22 cellular contexts compared by ENCODE assay signal in the genomic region with DNA sequence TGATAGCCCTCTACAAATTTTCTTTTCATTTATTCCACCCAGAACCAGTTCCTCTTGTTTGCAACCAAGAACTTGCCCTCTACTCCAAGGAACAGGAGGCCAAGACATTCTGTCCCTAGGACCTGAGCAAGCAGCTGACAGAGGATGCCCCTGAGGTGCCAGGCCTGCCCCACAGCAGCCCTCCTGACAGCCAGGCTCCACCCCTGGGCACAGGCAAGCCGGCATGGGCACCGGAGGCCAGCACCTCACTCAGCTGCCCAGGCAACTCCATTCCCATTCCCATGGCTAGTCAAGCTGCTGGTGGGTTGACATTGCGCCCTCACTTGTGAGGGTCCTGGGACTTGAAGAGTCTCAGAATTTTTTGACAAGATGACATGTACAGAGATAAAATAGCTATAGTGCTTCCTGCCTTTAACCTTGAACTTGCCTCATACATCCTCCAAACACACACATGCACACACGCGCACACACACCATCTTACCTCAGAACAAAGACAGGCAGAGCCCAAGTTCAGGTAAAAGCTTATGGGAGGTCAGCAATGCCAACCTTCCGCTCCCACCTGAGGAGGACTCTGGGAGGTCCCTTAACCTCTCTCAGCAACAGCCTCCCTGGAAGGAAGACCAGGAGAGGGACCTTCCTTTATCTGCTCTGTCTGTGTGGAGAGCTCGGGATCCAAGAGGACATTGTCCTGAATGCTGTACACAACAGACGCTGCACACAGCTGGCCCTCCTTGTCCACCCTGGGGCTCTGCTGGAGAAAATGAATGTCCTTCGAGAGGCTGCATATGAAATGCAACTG.
DNase-seq lines count a peak whose midpoint lies in the region; ATAC-seq, FAIRE-seq and TF ChIP-seq lines count a peak whose summit lies in the region.
"Had no signal": no experiment of that assay in that cellular context is flagged by ENCODE, and none has a peak within 500 bp of the region (broad histone marks: within the 10 kb centered on the region; RNA-seq: fewer than 3 reads in every experiment).

No MANE protein-coding gene starts in this region.

- no peaks in the 10 kb centered on the region for H3K4me1 Mint-ChIP-seq in osteocyte (ENCODE audit: unreplicated experiment)
- H3K4me1 Mint-ChIP-seq in T-helper 2 cell treated with Interferon-gamma antibody and Interleukin-4, amounts not matched to agents 5 μg/mL and 100 μg/mL, for 36 hours (ENCODE audit: low read depth), result no peaks in the 10 kb centered on the region

- H3K9me3 Mint-ChIP-seq in osteocyte (ENCODE audit: unreplicated experiment), result no peaks in the 10 kb centered on the region
- no peaks in the 10 kb centered on the region for H3K9me3 Mint-ChIP-seq in T-helper 2 cell treated with Interferon-gamma antibody and Interleukin-4, amounts not matched to agents 5 μg/mL and 100 μg/mL, for 36 hours
- H3K9me3 Mint-ChIP-seq: CD4-positive, alpha-beta T cell had no signal

- no peak for ATAC-seq in GM18519 (IDR thresholded peaks at IDR 0.05; ENCODE audit: low FRiP score, unreplicated experiment)
- ATAC-seq: A549, HCT116 had no signal

- no peaks in the 10 kb centered on the region for H3K36me3 Mint-ChIP-seq in osteocyte (ENCODE audit: unreplicated experiment)
- no peaks in the 10 kb centered on the region for H3K36me3 Mint-ChIP-seq in T-helper 2 cell treated with Interferon-gamma antibody and Interleukin-4, amounts not matched to agents 5 μg/mL and 100 μg/mL, for 36 hours (ENCODE audit: low read depth)

- POLR2A ChIA-PET in HEK293T (lab: Yijun Ruan, JAX), result no interaction called here

- no peak overlapping the region for H3K27ac Mint-ChIP-seq in osteocyte (ENCODE audit: unreplicated experiment)
- no peak overlapping the region for H3K27ac Mint-ChIP-seq in T-helper 2 cell treated with Interferon-gamma antibody and Interleukin-4, amounts not matched to agents 5 μg/mL and 100 μg/mL, for 36 hours
- H3K27ac Mint-ChIP-seq: CD4-positive, alpha-beta T cell had no signal

- no peak overlapping the region for H3K27ac ChIP-seq in coronary artery
- H3K27ac ChIP-seq: 22Rv1, A549, C4-2B had no signal

- DNase-seq in coronary artery (ENCODE audit: low spot score), result peak; percentile 46
- peak; percentile 35 for DNase-seq in islet precursor cell
- peak; percentile 75 for DNase-seq in osteocyte (ENCODE audit: extremely low spot score, unreplicated experiment)
- peak; percentile 1 for DNase-seq in urothelium cell line (ENCODE audit: low spot score)
- no peak for DNase-seq in HEK293T (ENCODE audit: extremely low spot score)
- no peak for DNase-seq in T-helper 2 cell treated with Interferon-gamma antibody and Interleukin-4, amounts not matched to agents 5 μg/mL and 100 μg/mL, for 36 hours (ENCODE audit: low spot score)
- DNase-seq: AML-193; Caco-2; CD4-positive, alpha-beta T cell; DMS153; DMS79; GDM1; GOT3; H7 had no signal

- no peak overlapping the region for H3K4me3 ChIP-seq in coronary artery
- H3K4me3 ChIP-seq: A549 had no signal

- H3K27me3 Mint-ChIP-seq in osteocyte (ENCODE audit: unreplicated experiment), result peaks cover 2% of the 10 kb centered on the region
- H3K27me3 Mint-ChIP-seq in T-helper 2 cell treated with Interferon-gamma antibody and Interleukin-4, amounts not matched to agents 5 μg/mL and 100 μg/mL, for 36 hours (ENCODE audit: low read depth), result no peaks in the 10 kb centered on the region
- H3K27me3 Mint-ChIP-seq: CD4-positive, alpha-beta T cell had no signal

- no peak for FAIRE-seq in urothelium cell line (lab: Jason Lieb, UNC)
- FAIRE-seq: A549, D721Med, GM12892, GM18507 had no signal

- TF ChIP-seq CTCF in coronary artery (IDR thresholded peaks at IDR 0.05) (no peak), osteocyte (IDR thresholded peaks at IDR 0.05) (no peak)

- CTCF ChIA-PET in HEK293T (lab: Yijun Ruan, JAX), result no interaction called here

- H3K4me3 Mint-ChIP-seq in osteocyte (ENCODE audit: unreplicated experiment), result no peak overlapping the region
- H3K4me3 Mint-ChIP-seq in T-helper 2 cell treated with Interferon-gamma antibody and Interleukin-4, amounts not matched to agents 5 μg/mL and 100 μg/mL, for 36 hours, result no peak overlapping the region
- H3K4me3 Mint-ChIP-seq: CD4-positive, alpha-beta T cell had no signal

TF ChIP-seq in HEK293T, 16 proteins besides CTCF, POLR2A, EP300 and RAD21:
- TF ChIP-seq, protein P1, sequence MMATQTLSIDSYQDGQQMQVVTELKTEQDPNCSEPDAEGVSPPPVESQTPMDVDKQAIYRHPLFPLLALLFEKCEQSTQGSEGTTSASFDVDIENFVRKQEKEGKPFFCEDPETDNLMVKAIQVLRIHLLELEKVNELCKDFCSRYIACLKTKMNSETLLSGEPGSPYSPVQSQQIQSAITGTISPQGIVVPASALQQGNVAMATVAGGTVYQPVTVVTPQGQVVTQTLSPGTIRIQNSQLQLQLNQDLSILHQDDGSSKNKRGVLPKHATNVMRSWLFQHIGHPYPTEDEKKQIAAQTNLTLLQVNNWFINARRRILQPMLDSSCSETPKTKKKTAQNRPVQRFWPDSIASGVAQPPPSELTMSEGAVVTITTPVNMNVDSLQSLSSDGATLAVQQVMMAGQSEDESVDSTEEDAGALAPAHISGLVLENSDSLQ (IDR thresholded peaks at IDR 0.05), result no peak
- no peak for TF ChIP-seq TARDBP (IDR thresholded peaks at IDR 0.05)
- TF ChIP-seq FOXK2 (IDR thresholded peaks at IDR 0.05), result no peak
- no peak for TF ChIP-seq ARNT (IDR thresholded peaks at IDR 0.05)
- no peak for TF ChIP-seq NFRKB (IDR thresholded peaks at IDR 0.05)
- no peak for TF ChIP-seq CTBP1 (IDR thresholded peaks at IDR 0.05; ENCODE audit: borderline replicate concordance)
- TF ChIP-seq ZNF384 (IDR thresholded peaks at IDR 0.05), result no peak
- TF ChIP-seq FOXA1 (IDR thresholded peaks at IDR 0.05), result no peak
- TF ChIP-seq SP1 (IDR thresholded peaks at IDR 0.05), result no peak
- TF ChIP-seq SUZ12 (IDR thresholded peaks at IDR 0.05), result no peak
- no peak for TF ChIP-seq FOXM1 (IDR thresholded peaks at IDR 0.05; ENCODE audit: borderline replicate concordance)
- TF ChIP-seq BHLHE40 (IDR thresholded peaks at IDR 0.05; ENCODE audit: borderline replicate concordance), result no peak
- TF ChIP-seq ELF4 (IDR thresholded peaks at IDR 0.05), result no peak
- TF ChIP-seq LEF1 (IDR thresholded peaks at IDR 0.05; ENCODE audit: borderline replicate concordance), result no peak
- no peak for TF ChIP-seq L3MBTL2 (conservative IDR thresholded peaks at IDR 0.05)
- no peak for TF ChIP-seq HDGF (IDR thresholded peaks at IDR 0.05; ENCODE audit: borderline replicate concordance)

Comparison
In these comparisons a context has a peak if more than half of its experiments do, and no peak if none do; other contexts are left out.
1. DNase-seq: peak in coronary artery (single experiment), islet precursor cell (single experiment), osteocyte (single experiment) and urothelium cell line (single experiment); none in HEK293T (single experiment) and T-helper 2 cell treated with Interferon-gamma antibody and Interleukin-4, amounts not matched to agents 5 μg/mL and 100 μg/mL, for 36 hours (single experiment).